In genomic region chr19:16760990-16761389, GRCh38 we compare ENCODE assay signal across 8 cellular contexts. TPM values are rescaled to one million over a fixed set of nuclear protein-coding genes. Genes with fewer than 3 reads are reported as not detected.
"Had no signal": no experiment of that assay in that cellular context is flagged by ENCODE, and none has a peak within 500 bp of the region (broad histone marks: within the 10 kb centered on the region; RNA-seq: fewer than 3 reads in every experiment).

No MANE protein-coding gene starts in this region.

- H3K27ac ChIP-seq: GM23248 had no signal

- H2AFZ ChIP-seq: GM23248 had no signal

- H3K9me3 ChIP-seq: HAP-1 had no signal

- ATAC-seq: HCT116 had no signal

- H3K36me3 ChIP-seq: HAP-1 had no signal

- FAIRE-seq: HTR-8/SVneo had no signal

- H3K9ac ChIP-seq: GM23248 had no signal

- H3K4me3 ChIP-seq: GM23248, HAP-1 had no signal

- H3K4me1 ChIP-seq: HAP-1 had no signal

- DNase-seq: GM23248, GOT3, H7, IMR-90, KBM-7 had no signal

RNA-seq across cellular contexts. Expression of gene NWD1, which starts 41.3 kb away (rescaled TPM):
- total RNA-seq: GM23248, H7, IMR-90 had no signal
- polyA plus RNA-seq: GM23248, IMR-90 had no signal
